1 cellular context compared by ENCODE assay signal in the genomic region with DNA sequence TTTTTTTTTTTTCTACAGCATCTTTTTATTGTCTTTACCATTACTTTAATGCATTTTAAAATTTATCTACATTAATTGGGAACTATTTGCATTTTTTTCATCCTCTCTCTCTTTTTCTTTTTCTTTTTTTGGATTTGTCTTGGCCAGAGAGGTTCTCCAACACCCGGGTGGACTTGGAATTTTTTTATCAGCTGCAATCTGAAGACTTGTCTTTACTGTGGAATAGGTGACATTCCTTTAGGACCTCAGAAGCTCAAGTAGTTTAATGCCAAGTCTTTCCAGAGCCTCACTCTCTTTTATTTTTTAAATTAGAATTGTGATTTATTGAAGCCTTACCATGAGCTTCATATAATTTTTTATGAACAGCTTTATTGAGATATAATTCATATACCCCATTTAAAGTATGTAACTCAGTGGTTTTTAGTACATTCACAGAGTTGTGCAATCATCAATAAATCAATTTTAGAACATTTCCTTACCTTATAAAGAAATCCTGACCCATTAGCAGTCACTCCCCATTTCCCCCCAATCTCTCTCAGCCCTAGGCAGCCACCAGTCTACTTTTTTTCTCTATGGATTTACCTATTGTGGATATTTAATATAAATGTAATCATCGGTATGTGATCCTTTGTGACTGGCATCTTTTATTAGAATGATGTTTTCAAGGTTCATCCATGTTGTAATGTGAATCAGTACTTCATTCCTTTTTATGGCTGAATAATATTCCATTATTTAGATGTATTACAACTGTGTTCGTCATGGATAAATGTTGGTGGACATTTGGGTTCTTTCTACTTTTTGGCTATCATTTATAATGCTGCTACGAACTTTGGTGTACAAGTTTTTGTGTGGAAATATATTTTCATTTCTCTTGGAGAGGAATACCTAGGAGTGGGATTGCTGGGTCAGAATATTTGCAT.
TF ChIP-seq lines count a peak whose summit lies in the region.

No MANE protein-coding gene starts in this region.

TF ChIP-seq in IMR-90, 13 proteins besides CTCF, POLR2A, EP300 and RAD21:
- TF ChIP-seq SMC3 (IDR thresholded peaks at IDR 0.05; ENCODE audit: low read depth, low read length) (no peak), BHLHE40 (IDR thresholded peaks at IDR 0.05; ENCODE audit: low read depth, low read length) (no peak), CEBPB (IDR thresholded peaks at IDR 0.05; ENCODE audit: low read depth, low read length) (peak; percentile 67; the same call in 1 of the 2 replicates), RFX5 (IDR thresholded peaks at IDR 0.05; ENCODE audit: low read depth, low read length) (no peak)
- TF ChIP-seq, protein P1, sequence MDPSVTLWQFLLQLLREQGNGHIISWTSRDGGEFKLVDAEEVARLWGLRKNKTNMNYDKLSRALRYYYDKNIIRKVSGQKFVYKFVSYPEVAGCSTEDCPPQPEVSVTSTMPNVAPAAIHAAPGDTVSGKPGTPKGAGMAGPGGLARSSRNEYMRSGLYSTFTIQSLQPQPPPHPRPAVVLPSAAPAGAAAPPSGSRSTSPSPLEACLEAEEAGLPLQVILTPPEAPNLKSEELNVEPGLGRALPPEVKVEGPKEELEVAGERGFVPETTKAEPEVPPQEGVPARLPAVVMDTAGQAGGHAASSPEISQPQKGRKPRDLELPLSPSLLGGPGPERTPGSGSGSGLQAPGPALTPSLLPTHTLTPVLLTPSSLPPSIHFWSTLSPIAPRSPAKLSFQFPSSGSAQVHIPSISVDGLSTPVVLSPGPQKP (IDR thresholded peaks at IDR 0.05; ENCODE audit: borderline replicate concordance, low read depth, low read length), result no peak
TF ChIP-seq in IMR-90: peak in this region for 1.
